Comparison of ENCODE assay signal across 13 cellular contexts in genomic region chr2:161386228-161386627, GRCh38. TPM values are rescaled to one million over a fixed set of nuclear protein-coding genes. Genes with fewer than 3 reads are reported as not detected.
DNase-seq lines count a peak whose midpoint lies in the region; ATAC-seq and TF ChIP-seq lines count a peak whose summit lies in the region.
"Had no signal": no experiment of that assay in that cellular context is flagged by ENCODE, and none has a peak within 500 bp of the region (broad histone marks: within the 10 kb centered on the region; RNA-seq: fewer than 3 reads in every experiment).

No MANE protein-coding gene starts in this region.

- H3K79me1 ChIP-seq in H9 (ENCODE audit: insufficient read depth, low read depth, low read length, poor library complexity, severe bottlenecking), result no peaks in the 10 kb centered on the region

- ATAC-seq in GM18517 (IDR thresholded peaks at IDR 0.05; ENCODE audit: unreplicated experiment) (peak; percentile 60), GM21360 (IDR thresholded peaks at IDR 0.05; ENCODE audit: unreplicated experiment) (peak; percentile 60), HG02943 (IDR thresholded peaks at IDR 0.05; ENCODE audit: low read depth, unreplicated experiment) (peak; percentile 49), foreskin keratinocyte (no peak)
- ATAC-seq: activated naive CD8-positive, alpha-beta T cell treated with anti-CD3 and anti-CD28 coated beads, Interleukin-2, amount 50 U/mL, for 24 hours; left colon; WTC11 had no signal

- no peak overlapping the region for H3K4ac ChIP-seq in H9 (ENCODE audit: low read depth, low read length)

- no peak overlapping the region for H2BK15ac ChIP-seq in H9 (ENCODE audit: low read depth, low read length)

- H2BK120ac ChIP-seq in H9 (ENCODE audit: low read depth, low read length, poor library complexity, severe bottlenecking), result no peak overlapping the region

- no peak overlapping the region for H3K4me3 Mint-ChIP-seq in H9
- H3K4me3 Mint-ChIP-seq: activated naive CD8-positive, alpha-beta T cell treated with anti-CD3 and anti-CD28 coated beads, Interleukin-2, amount 50 U/mL, for 24 hours; WTC11 had no signal

- no peak overlapping the region for H4K5ac ChIP-seq in H9 (ENCODE audit: insufficient read length, low read depth, low read length)

- H2BK20ac ChIP-seq in H9 (ENCODE audit: low read depth, low read length, poor library complexity, severe bottlenecking), result no peak overlapping the region

- H3K27me3 Mint-ChIP-seq in H9 (ENCODE audit: low read depth), result no peaks in the 10 kb centered on the region
- H3K27me3 Mint-ChIP-seq: activated naive CD8-positive, alpha-beta T cell treated with anti-CD3 and anti-CD28 coated beads, Interleukin-2, amount 50 U/mL, for 24 hours had no signal

- H3K14ac ChIP-seq in H9 (ENCODE audit: insufficient read depth, low read length), result no peak overlapping the region

- no CpG with 5 or more reads among the region's 1 CpG for WGBS in H9 (ENCODE audit: extremely low coverage, insufficient read length, low lambda C conversion rate)

- H4K91ac ChIP-seq in H9 (ENCODE audit: insufficient read length, low read depth, low read length), result no peak overlapping the region

- no peaks in the 10 kb centered on the region for H3K79me2 ChIP-seq in H9 (ENCODE audit: insufficient read depth, low read length)

- DNase-seq in Jurkat, Clone E6-1 (ENCODE audit: low read depth, low spot score), result peak; percentile 47
- DNase-seq in H9 (no peak), foreskin keratinocyte (no peak), HCEC 1CT (no peak)
- DNase-seq in activated T-cell treated with anti-CD3 and anti-CD28 coated beads, Interleukin-2, amount 50 U/mL, for 1 hour, result no peak
- DNase-seq: activated naive CD8-positive, alpha-beta T cell treated with anti-CD3 and anti-CD28 coated beads, Interleukin-2, amount 50 U/mL, for 24 hours; left colon; SHP77 treated with DMSO at 0.1 percent for 48 hours had no signal

- H2AK5ac ChIP-seq in H9 (ENCODE audit: insufficient read length, low read length), result no peak overlapping the region

- H3K36me3 Mint-ChIP-seq in H9 (ENCODE audit: insufficient read depth in 1 of 3, low read depth in 3 of 3), result peaks cover 0 to 3% (median 2%) of the 10 kb centered on the region in 3 experiments; a peak in 4 of 7 replicates
- H3K36me3 Mint-ChIP-seq: WTC11 had no signal

- no peak overlapping the region for H3K4me2 ChIP-seq in H9 (ENCODE audit: insufficient read depth, insufficient read length, low read length)

- H3K56ac ChIP-seq in H9 (ENCODE audit: insufficient read length, low read depth, low read length), result no peak overlapping the region

- no peaks in the 10 kb centered on the region for H3K27me3 ChIP-seq in H9 (ENCODE audit: insufficient read depth, low read length)
- H3K27me3 ChIP-seq in foreskin keratinocyte, result no peaks in the 10 kb centered on the region

- no peaks in the 10 kb centered on the region for H4K20me1 ChIP-seq in H9 (ENCODE audit: control insufficient read depth, insufficient read depth, insufficient read length)

- H3K9me3 ChIP-seq in H9 (ENCODE audit: control insufficient read depth, low read depth, low read length), result no peaks in the 10 kb centered on the region

- no peak overlapping the region for H3T11ph ChIP-seq in H9 (ENCODE audit: low read length)

- no peaks in the 10 kb centered on the region for H3K9me3 Mint-ChIP-seq in H9
- H3K9me3 Mint-ChIP-seq: activated naive CD8-positive, alpha-beta T cell treated with anti-CD3 and anti-CD28 coated beads, Interleukin-2, amount 50 U/mL, for 24 hours; WTC11 had no signal

- H3K23me2 ChIP-seq in H9 (ENCODE audit: insufficient read length, low read depth, low read length, poor library complexity, severe bottlenecking), result no peaks in the 10 kb centered on the region

- no peak overlapping the region for H3K9ac ChIP-seq in H9 (ENCODE audit: extremely low read depth, insufficient read length, low read length)

- TF ChIP-seq CTCF in H9 (conservative IDR thresholded peaks at IDR 0.05) (no peak), foreskin keratinocyte (conservative IDR thresholded peaks at IDR 0.05) (no peak)

- H2BK12ac ChIP-seq in H9 (ENCODE audit: insufficient read length, low read depth, low read length), result no peak overlapping the region

- no peak overlapping the region for H3K4me3 ChIP-seq in Jurkat, Clone E6-1 (ENCODE audit: low read length)

- no peak overlapping the region for H4K8ac ChIP-seq in H9 (replicated peaks; ENCODE audit: insufficient read length, low read depth, low read length)

- no peaks in the 10 kb centered on the region for H3K4me1 ChIP-seq in H9 (ENCODE audit: insufficient read depth, low read length)
- H3K4me1 ChIP-seq in foreskin keratinocyte, result no peaks in the 10 kb centered on the region

- H3K27ac ChIP-seq in H9 (ENCODE audit: insufficient read length, low read depth, low read length), result no peak overlapping the region
- no peak overlapping the region for H3K27ac ChIP-seq in foreskin keratinocyte

- H3K27ac Mint-ChIP-seq in H9, result no peak overlapping the region; a peak in 1 of 7 replicates
- H3K27ac Mint-ChIP-seq: activated naive CD8-positive, alpha-beta T cell treated with anti-CD3 and anti-CD28 coated beads, Interleukin-2, amount 50 U/mL, for 24 hours; WTC11 had no signal

- no peak overlapping the region for H2BK5ac ChIP-seq in H9 (ENCODE audit: insufficient read length, low read length)

- peaks cover 0 to 3% of the 10 kb centered on the region in 2 experiments; a peak in 1 of 4 replicates for H3K4me1 Mint-ChIP-seq in H9
- H3K4me1 Mint-ChIP-seq: WTC11 had no signal

- no peak overlapping the region for H3K23ac ChIP-seq in H9 (ENCODE audit: insufficient read length, low read depth, low read length)

- no peak overlapping the region for H3K18ac ChIP-seq in H9 (ENCODE audit: insufficient read length, low read depth, low read length)

- H2AFZ ChIP-seq in H9 (ENCODE audit: low read length), result no peak overlapping the region

RNA-seq across cellular contexts. Expression of gene TBR1, which starts 29.9 kb away (rescaled TPM):
- not detected for polyA plus RNA-seq in Jurkat, Clone E6-1 (2012; ENCODE audit: insufficient read depth, insufficient read length)
- total RNA-seq in H9 (2021) (0.24 TPM in 1 of 2 replicates, not detected in the other), foreskin keratinocyte (not detected in 2 replicates)
- polyA plus RNA-seq in foreskin keratinocyte, result not detected in 2 replicates
- total RNA-seq: fibroblast of villous mesenchyme, left colon, WTC11 had no signal
